Comparison of ENCODE assay signal across 1 cellular context in the genomic region with DNA sequence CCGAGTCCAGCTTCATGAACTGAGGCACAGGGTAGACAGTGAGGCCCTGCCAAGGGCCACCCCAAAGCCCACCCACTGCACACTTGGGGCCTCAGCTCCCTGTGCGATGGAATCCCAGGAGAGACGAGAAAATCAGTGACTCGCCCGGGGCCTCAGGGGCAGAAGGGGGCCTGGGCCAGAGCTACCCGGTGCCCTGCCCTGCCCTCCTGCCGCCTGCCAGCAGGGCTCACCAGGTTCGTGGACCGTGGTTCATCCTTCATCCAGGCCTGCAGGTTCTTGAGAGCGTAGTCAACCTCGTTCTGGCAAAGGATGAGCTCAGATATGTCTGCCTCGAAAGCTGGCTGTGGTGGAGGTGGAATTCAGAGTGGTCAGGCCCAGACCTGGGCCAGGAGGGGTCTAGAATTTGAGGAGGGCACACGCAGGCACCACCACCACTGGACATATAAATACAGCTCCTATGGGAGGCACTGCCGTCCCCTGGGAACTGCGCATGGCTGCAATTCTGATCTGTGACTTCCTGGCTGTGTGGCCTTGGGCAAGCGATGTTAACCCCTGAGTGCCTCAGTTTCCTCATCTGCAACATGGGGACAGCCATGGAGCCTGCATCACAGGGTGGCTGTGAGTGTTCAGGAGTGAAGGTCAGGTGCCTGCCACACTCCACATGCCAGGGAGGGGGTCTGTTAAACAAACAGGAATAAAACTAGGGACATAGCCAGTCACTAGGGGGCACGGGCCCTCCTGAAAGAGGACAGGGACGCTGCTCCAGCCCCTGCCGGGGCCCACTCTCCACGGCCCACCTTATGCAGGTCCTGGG.
TF ChIP-seq lines count a peak whose summit lies in the region.

No MANE protein-coding gene starts in this region.

TF ChIP-seq in A549, 52 proteins besides CTCF, POLR2A, EP300 and RAD21:
- TF ChIP-seq CHD4 (IDR thresholded peaks at IDR 0.05; ENCODE audit: borderline replicate concordance) (no peak), CEBPB (IDR thresholded peaks at IDR 0.05) (no peak), HOXB13 (CRISPR knock-in tag; IDR thresholded peaks at IDR 0.05; ENCODE audit: low read depth) (no peak), CBX2 (IDR thresholded peaks at IDR 0.05; ENCODE audit: borderline replicate concordance, low read depth) (no peak), KDM1A (IDR thresholded peaks at IDR 0.05; ENCODE audit: low read depth) (no peak)
- TF ChIP-seq, protein P1, sequence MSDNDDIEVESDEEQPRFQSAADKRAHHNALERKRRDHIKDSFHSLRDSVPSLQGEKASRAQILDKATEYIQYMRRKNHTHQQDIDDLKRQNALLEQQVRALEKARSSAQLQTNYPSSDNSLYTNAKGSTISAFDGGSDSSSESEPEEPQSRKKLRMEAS (IDR thresholded peaks at IDR 0.05), result no peak
TF ChIP-seq in A549: peak in this region for 0.
